9 cellular contexts compared by ENCODE assay signal in the genomic region with DNA sequence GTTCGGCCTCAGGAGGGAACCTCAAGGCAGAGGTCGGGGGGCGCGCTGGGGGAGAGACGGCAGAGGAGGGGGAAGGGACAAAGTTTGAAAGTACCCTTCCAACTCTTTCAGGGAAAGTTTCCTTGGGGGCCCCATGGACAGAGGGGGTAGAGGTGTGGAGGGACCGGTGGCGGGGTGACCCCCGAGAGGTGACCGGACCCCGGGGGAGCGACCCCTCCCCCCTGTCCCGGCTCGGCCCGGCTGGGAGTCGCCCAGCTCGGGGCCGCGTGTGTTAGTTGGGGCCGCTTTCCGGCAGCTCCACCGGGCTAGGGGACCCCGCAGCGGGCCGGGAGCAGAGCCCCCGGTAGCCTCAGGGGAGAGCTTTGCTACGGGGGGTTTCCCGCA. TPM values are rescaled to one million over a fixed set of nuclear protein-coding genes. Genes with fewer than 3 reads are reported as not detected.
DNase-seq lines count a peak whose midpoint lies in the region; ATAC-seq lines count a peak whose summit lies in the region.
"Had no signal": no experiment of that assay in that cellular context is flagged by ENCODE, and none has a peak within 500 bp of the region (broad histone marks: within the 10 kb centered on the region; RNA-seq: fewer than 3 reads in every experiment).

No MANE protein-coding gene starts in this region.

- H3K9me3 Mint-ChIP-seq in T-helper 1 cell treated with Interleukin-12 subunit alpha and Interleukin-12 subunit beta and Interleukin-4 antibody, amounts not matched to agents 30 μg/mL and 1 μg/mL, for 36 hours = no peaks in the 10 kb centered on the region
- H3K9me3 Mint-ChIP-seq in activated T-helper 2 cell treated with anti-CD3 and anti-CD28 coated beads, Interferon-gamma antibody, Interleukin-2, Interleukin-4, amounts not matched to agents 10 μg/mL and 5 μg/mL and 100 μg/mL, durations not matched to agents 14 hours and 24 hours and 36 hours = no peaks in the 10 kb centered on the region

- peak overlapping the region; percentile 79 for H3K27ac ChIP-seq in substantia nigra (ENCODE audit: low read depth, low read length, poor library complexity, severe bottlenecking)

- no peaks in the 10 kb centered on the region for H3K36me3 Mint-ChIP-seq in T-helper 1 cell treated with Interleukin-12 subunit alpha and Interleukin-12 subunit beta and Interleukin-4 antibody, amounts not matched to agents 30 μg/mL and 1 μg/mL, for 36 hours (ENCODE audit: low read depth)
- H3K36me3 Mint-ChIP-seq in activated T-helper 2 cell treated with anti-CD3 and anti-CD28 coated beads, Interferon-gamma antibody, Interleukin-2, Interleukin-4, amounts not matched to agents 10 μg/mL and 5 μg/mL and 100 μg/mL, durations not matched to agents 14 hours and 24 hours and 36 hours (ENCODE audit: low read depth) = no peaks in the 10 kb centered on the region

- peak overlapping the region; percentile 70 for H3K4me3 Mint-ChIP-seq in T-helper 1 cell treated with Interleukin-12 subunit alpha and Interleukin-12 subunit beta and Interleukin-4 antibody, amounts not matched to agents 30 μg/mL and 1 μg/mL, for 36 hours
- H3K4me3 Mint-ChIP-seq in activated T-helper 2 cell treated with anti-CD3 and anti-CD28 coated beads, Interferon-gamma antibody, Interleukin-2, Interleukin-4, amounts not matched to agents 10 μg/mL and 5 μg/mL and 100 μg/mL, durations not matched to agents 14 hours and 24 hours and 36 hours (ENCODE audit: low read depth) = peak overlapping the region; percentile 67

- intact Hi-C loops in activated T-helper 2 cell treated with anti-CD3 and anti-CD28 coated beads, Interferon-gamma antibody, Interleukin-2, Interleukin-4, amounts not matched to agents 10 μg/mL and 5 μg/mL and 100 μg/mL, durations not matched to agents 14 hours and 24 hours and 36 hours (cut with micrococcal nuclease) = loop anchor here (10.0 kb wide), 1 partner anchor 60 kb away; no protein-coding TSS in a partner anchor

- H3K4me1 Mint-ChIP-seq in T-helper 1 cell treated with Interleukin-12 subunit alpha and Interleukin-12 subunit beta and Interleukin-4 antibody, amounts not matched to agents 30 μg/mL and 1 μg/mL, for 36 hours (ENCODE audit: low read depth) = peaks cover 42% of the 10 kb centered on the region
- H3K4me1 Mint-ChIP-seq in activated T-helper 2 cell treated with anti-CD3 and anti-CD28 coated beads, Interferon-gamma antibody, Interleukin-2, Interleukin-4, amounts not matched to agents 10 μg/mL and 5 μg/mL and 100 μg/mL, durations not matched to agents 14 hours and 24 hours and 36 hours (ENCODE audit: low read depth) = peaks cover 37% of the 10 kb centered on the region

- H3K27me3 Mint-ChIP-seq in T-helper 1 cell treated with Interleukin-12 subunit alpha and Interleukin-12 subunit beta and Interleukin-4 antibody, amounts not matched to agents 30 μg/mL and 1 μg/mL, for 36 hours (ENCODE audit: low read depth) = peaks cover 42% of the 10 kb centered on the region
- peaks cover 37% of the 10 kb centered on the region for H3K27me3 Mint-ChIP-seq in activated T-helper 2 cell treated with anti-CD3 and anti-CD28 coated beads, Interferon-gamma antibody, Interleukin-2, Interleukin-4, amounts not matched to agents 10 μg/mL and 5 μg/mL and 100 μg/mL, durations not matched to agents 14 hours and 24 hours and 36 hours (ENCODE audit: low read depth)

- H3K27ac Mint-ChIP-seq in T-helper 1 cell treated with Interleukin-12 subunit alpha and Interleukin-12 subunit beta and Interleukin-4 antibody, amounts not matched to agents 30 μg/mL and 1 μg/mL, for 36 hours = peak overlapping the region; percentile 77
- H3K27ac Mint-ChIP-seq in activated T-helper 2 cell treated with anti-CD3 and anti-CD28 coated beads, Interferon-gamma antibody, Interleukin-2, Interleukin-4, amounts not matched to agents 10 μg/mL and 5 μg/mL and 100 μg/mL, durations not matched to agents 14 hours and 24 hours and 36 hours = peak overlapping the region; percentile 50

- ATAC-seq in GM19324 (IDR thresholded peaks at IDR 0.05; ENCODE audit: low FRiP score, unreplicated experiment) = no peak

- DNase-seq in T-helper 1 cell = no peak
- no peak for DNase-seq in activated T-helper 2 cell treated with anti-CD3 and anti-CD28 coated beads, Interferon-gamma antibody, Interleukin-2, Interleukin-4, amounts not matched to agents 10 μg/mL and 5 μg/mL and 100 μg/mL, durations not matched to agents 14 hours and 24 hours and 36 hours (ENCODE audit: low spot score)
- DNase-seq in iPS-NIHi11 (ENCODE audit: low spot score) = peak; percentile 44
- DNase-seq in substantia nigra (lab: John Stamatoyannopoulos, UW) = peak in 2 of 49 donors; percentile 22 to 63
- DNase-seq in NCI-H187 (lab: John Stamatoyannopoulos, UW) = no peak
- no peak for DNase-seq in D341Med (ENCODE audit: low spot score)
- DNase-seq: NCI-H1417 treated with DMSO at 0.1 percent for 48 hours had no signal

RNA-seq across cellular contexts. Expression of a gene that starts 3.2 kb away (rescaled TPM):
- total RNA-seq in activated T-helper 2 cell treated with anti-CD3 and anti-CD28 coated beads, Interferon-gamma antibody, Interleukin-2, Interleukin-4, amounts not matched to agents 10 μg/mL and 5 μg/mL and 100 μg/mL, durations not matched to agents 14 hours and 24 hours and 36 hours = 24.2 and 25.5 TPM in 2 replicates

RNA-seq across cellular contexts. Expression of a gene that starts 18.7 kb away (rescaled TPM):
- 0.28 and 0.32 TPM in 2 replicates for total RNA-seq in activated T-helper 2 cell treated with anti-CD3 and anti-CD28 coated beads, Interferon-gamma antibody, Interleukin-2, Interleukin-4, amounts not matched to agents 10 μg/mL and 5 μg/mL and 100 μg/mL, durations not matched to agents 14 hours and 24 hours and 36 hours

RNA-seq across cellular contexts. Expression of a gene that starts 39.6 kb away (rescaled TPM):
- 24.7 and 27.3 TPM in 2 replicates for total RNA-seq in activated T-helper 2 cell treated with anti-CD3 and anti-CD28 coated beads, Interferon-gamma antibody, Interleukin-2, Interleukin-4, amounts not matched to agents 10 μg/mL and 5 μg/mL and 100 μg/mL, durations not matched to agents 14 hours and 24 hours and 36 hours

RNA-seq across cellular contexts. Expression of a gene that starts 44.7 kb away (rescaled TPM):
- total RNA-seq in activated T-helper 2 cell treated with anti-CD3 and anti-CD28 coated beads, Interferon-gamma antibody, Interleukin-2, Interleukin-4, amounts not matched to agents 10 μg/mL and 5 μg/mL and 100 μg/mL, durations not matched to agents 14 hours and 24 hours and 36 hours = 462 and 480 TPM in 2 replicates
